8 cellular contexts compared by ENCODE assay signal in the genomic region with DNA sequence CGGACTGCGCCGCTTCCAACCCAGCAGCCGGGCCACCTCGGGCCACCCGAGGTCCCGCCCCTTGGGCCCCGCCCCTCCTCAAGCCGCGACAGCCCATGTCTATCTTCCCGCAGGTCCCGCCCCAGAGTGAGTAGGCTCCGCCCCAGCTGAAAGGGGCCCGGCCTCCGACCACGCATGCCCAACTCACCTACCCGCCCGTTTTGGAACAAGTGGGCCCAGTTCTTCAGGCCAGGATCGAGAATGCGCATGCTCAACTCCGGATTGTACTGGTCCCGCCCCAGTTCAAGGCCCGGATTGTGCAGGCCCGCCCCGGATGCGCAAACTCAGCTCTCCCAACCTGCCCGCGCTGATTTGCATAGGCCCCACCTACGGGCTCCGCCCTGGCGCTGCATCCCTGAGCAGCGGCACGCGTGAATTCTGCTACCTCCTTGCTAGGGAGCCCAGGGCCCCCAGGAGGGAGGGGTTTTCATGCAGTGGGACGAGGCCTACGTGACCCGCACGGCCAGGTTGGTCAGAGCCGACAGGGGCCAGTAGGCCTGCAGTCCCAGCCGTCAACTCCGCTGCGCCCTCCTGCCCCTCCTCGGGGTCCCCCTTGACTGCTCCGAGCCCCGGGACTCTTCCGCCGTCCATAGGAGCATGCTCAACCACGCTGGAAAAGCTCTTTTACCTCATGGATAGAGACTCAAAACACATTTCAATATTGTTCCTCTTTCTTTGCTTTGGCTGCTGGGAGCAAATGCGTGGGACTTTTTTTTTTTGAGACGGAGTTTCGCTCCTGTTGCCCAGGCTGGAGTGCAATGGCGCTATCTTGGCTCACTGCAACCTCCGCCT. TPM values are rescaled to one million over a fixed set of nuclear protein-coding genes. Genes with fewer than 3 reads are reported as not detected.
DNase-seq lines count a peak whose midpoint lies in the region; ATAC-seq and TF ChIP-seq lines count a peak whose summit lies in the region.

A gene (minus strand): TSS at position 8 of the 831 bp plus-strand sequence. CDS start 26 bp downstream, outside the sequence.

- peak within 1 kb of the TSS; percentile 55 for H3K9ac ChIP-seq in DND-41 (ENCODE audit: low read depth, low read length)
- H3K9ac ChIP-seq in KMS-11, result peak within 1 kb of the TSS; percentile 10; the same call in 1 of the 2 replicates

- peak within 1 kb of the TSS; percentile 96 for H2AFZ ChIP-seq in DND-41 (ENCODE audit: low read depth, low read length)
- H2AFZ ChIP-seq in KMS-11 (ENCODE audit: low read depth), result peak within 1 kb of the TSS; percentile 82

- H3K36me3 ChIP-seq in DND-41 (ENCODE audit: insufficient read depth, low read length), result no peaks in the 10 kb centered on the region; the same call in 1 of the 2 replicates
- H3K36me3 ChIP-seq in KMS-11 (ENCODE audit: insufficient read depth), result no peaks in the 10 kb centered on the region
- no peaks in the 10 kb centered on the region for H3K36me3 ChIP-seq in Peyer's patch
- H3K36me3 ChIP-seq in esophagus muscularis mucosa, result no peaks in the 10 kb centered on the region
- H3K36me3 ChIP-seq in muscle layer of duodenum (ENCODE audit: control insufficient read depth in 1 of 2, insufficient read depth in 2 of 2, low read length in 2 of 2), result no peaks in the 10 kb centered on the region

- no peak for TF ChIP-seq EP300 in esophagus muscularis mucosa (IDR thresholded peaks at IDR 0.05)

- under 1% methylated on average over 28 of the region's 53 CpGs for WGBS in esophagus muscularis mucosa

- H3K9me3 Mint-ChIP-seq in activated T-cell treated with anti-CD3 and anti-CD28 coated beads, Interleukin-2, amount 50 U/mL, for 72 hours, result no peaks in the 10 kb centered on the region

- no peaks in the 10 kb centered on the region for H3K79me2 ChIP-seq in DND-41 (ENCODE audit: insufficient read depth, low read length)
- H3K79me2 ChIP-seq in KMS-11 (ENCODE audit: insufficient read depth, low read depth), result no peaks in the 10 kb centered on the region

- peaks cover 39% of the 10 kb centered on the region for H3K4me1 ChIP-seq in DND-41 (ENCODE audit: insufficient read depth, low read length)
- H3K4me1 ChIP-seq in KMS-11 (ENCODE audit: low read depth, poor library complexity, severe bottlenecking), result peaks cover 3% of the 10 kb centered on the region
- H3K4me1 ChIP-seq in Peyer's patch, result peaks cover 5 to 54% (median 11%) of the 10 kb centered on the region in 4 donors
- H3K4me1 ChIP-seq in esophagus muscularis mucosa, result peaks cover 42 to 57% (median 54%) of the 10 kb centered on the region in 4 donors
- peaks cover 12 to 42% of the 10 kb centered on the region in 2 donors for H3K4me1 ChIP-seq in muscle layer of duodenum (ENCODE audit: control insufficient read depth in 1 of 2, insufficient read depth in 2 of 2, low read length in 2 of 2)

- H3K4me2 ChIP-seq in DND-41 (ENCODE audit: insufficient read depth, low read length) (peak within 1 kb of the TSS; percentile 97), KMS-11 (peak within 1 kb of the TSS; percentile 76)

- peak within 1 kb of the TSS; percentile 7 for H3K27ac Mint-ChIP-seq in activated T-cell treated with anti-CD3 and anti-CD28 coated beads, Interleukin-2, amount 50 U/mL, for 72 hours

- H3K9me3 ChIP-seq in DND-41 (ENCODE audit: insufficient read depth, low read length, severe bottlenecking) (no peaks in the 10 kb centered on the region), Peyer's patch (no peaks in the 10 kb centered on the region), esophagus muscularis mucosa (no peaks in the 10 kb centered on the region), muscle layer of duodenum (ENCODE audit: control insufficient read depth in 1 of 2, low read length in 2 of 2) (no peaks in the 10 kb centered on the region)

- ATAC-seq in DND-41 (ENCODE audit: insufficient read depth, low read depth) (peak; percentile 92), GM21786 (IDR thresholded peaks at IDR 0.05; ENCODE audit: unreplicated experiment) (peak; percentile 77)
- ATAC-seq in activated T-cell treated with anti-CD3 and anti-CD28 coated beads, Interleukin-2, amount 50 U/mL, for 72 hours (replicated peaks in 1 of 2), result peak; percentile 91 to 92

- peaks cover 0 to 1% of the 10 kb centered on the region in 2 donors for H3K36me3 Mint-ChIP-seq in activated T-cell treated with anti-CD3 and anti-CD28 coated beads, Interleukin-2, amount 50 U/mL, for 72 hours (ENCODE audit: insufficient read depth in 2 of 2)

- H4K20me1 ChIP-seq in DND-41 (ENCODE audit: insufficient read depth, low read length) (no peaks in the 10 kb centered on the region; the same call in 1 of the 2 replicates), KMS-11 (ENCODE audit: insufficient read depth) (no peaks in the 10 kb centered on the region)

- H3K27ac ChIP-seq in DND-41 (ENCODE audit: low read length) (peak within 1 kb of the TSS; percentile 46), KMS-11 (peak within 1 kb of the TSS; percentile 32; the same call in 1 of the 2 replicates), Peyer's patch (peak within 1 kb of the TSS; percentile 53 to 86 (median 72)), esophagus muscularis mucosa (replicated peaks in 1 of 4) (peak within 1 kb of the TSS; percentile 70 to 79 (median 76)), muscle layer of duodenum (ENCODE audit: low read length) (peak within 1 kb of the TSS; percentile 62)

- no peak for TF ChIP-seq CTCF in DND-41 (IDR thresholded peaks at IDR 0.05; ENCODE audit: borderline replicate concordance, extremely low read depth, low read length, poor library complexity, severe bottlenecking)
- no peak for TF ChIP-seq CTCF in KMS-11 (conservative IDR thresholded peaks at IDR 0.05; ENCODE audit: low read depth, low read length)
- peak in 1 of 6 experiments; percentile 20 for TF ChIP-seq CTCF in Peyer's patch (IDR thresholded peaks at IDR 0.05)
- TF ChIP-seq CTCF in esophagus muscularis mucosa (IDR thresholded peaks at IDR 0.05), result peak in 1 of 3 experiments; percentile 30

- DNase-seq in DND-41 (peak; percentile 99), Peyer's patch (peak; percentile 98 to 100 (median 100)), esophagus muscularis mucosa (ENCODE audit: extremely low spot score) (peak; percentile 100)
- DNase-seq in activated T-cell treated with anti-CD3 and anti-CD28 coated beads, Interleukin-2, amount 50 U/mL, for 72 hours, result peak; percentile 99 to 100
- DNase-seq in stimulated activated CD8-positive, alpha-beta memory T cell treated with anti-CD3 and anti-CD28 coated beads, Interleukin-7, amount 100 ng/mL, for 24 hours (ENCODE audit: low read depth), result peak; percentile 98

- H3K4me3 Mint-ChIP-seq in activated T-cell treated with anti-CD3 and anti-CD28 coated beads, Interleukin-2, amount 50 U/mL, for 72 hours, result peak within 1 kb of the TSS; percentile 87 to 97

- TF ChIP-seq POLR2A in Peyer's patch (IDR thresholded peaks at IDR 0.05), result no peak
- no peak for TF ChIP-seq POLR2A in esophagus muscularis mucosa (IDR thresholded peaks at IDR 0.05; ENCODE audit: low read depth)

- H3K27me3 Mint-ChIP-seq in activated T-cell treated with anti-CD3 and anti-CD28 coated beads, Interleukin-2, amount 50 U/mL, for 72 hours (ENCODE audit: low read depth), result peaks cover 9% of the 10 kb centered on the region

- H3K27me3 ChIP-seq in DND-41 (ENCODE audit: insufficient read depth, low read length, poor library complexity) (no peaks in the 10 kb centered on the region), KMS-11 (ENCODE audit: insufficient read depth, low read depth) (no peaks in the 10 kb centered on the region), Peyer's patch (no peaks in the 10 kb centered on the region), esophagus muscularis mucosa (no peaks in the 10 kb centered on the region), muscle layer of duodenum (ENCODE audit: low read depth, low read length) (no peaks in the 10 kb centered on the region)

- intact Hi-C loops in esophagus muscularis mucosa (cut with DNase I), result no loop called here

- H3K4me1 Mint-ChIP-seq in activated T-cell treated with anti-CD3 and anti-CD28 coated beads, Interleukin-2, amount 50 U/mL, for 72 hours (ENCODE audit: low read depth), result peaks cover 38% of the 10 kb centered on the region

- H3K4me3 ChIP-seq in DND-41 (ENCODE audit: low read depth in 1 of 2, low read length in 2 of 2) (peak within 1 kb of the TSS; percentile 27 to 68; a peak in 3 of 4 replicates), KMS-11 (IDR thresholded peaks at IDR 0.05; ENCODE audit: insufficient read depth, low read depth, low read length) (peak within 1 kb of the TSS; percentile 77), Peyer's patch (peak within 1 kb of the TSS; percentile 53 to 69 (median 62)), esophagus muscularis mucosa (peak within 1 kb of the TSS; percentile 58 to 75 (median 64)), muscle layer of duodenum (ENCODE audit: low read depth in 1 of 2, low read length in 2 of 2) (peak within 1 kb of the TSS; percentile 74 to 86)

RNA-seq across cellular contexts. Expression of the gene that starts here (rescaled TPM):
- total RNA-seq in Peyer's patch (100 to 1,000 TPM in 1 of 4 donors, 10 to 100 TPM in 3; 14.0 to 131 (median 74.5) TPM), esophagus muscularis mucosa (1 to 10 TPM; 1.8 to 2.9 (median 1.9) TPM)
- 10 to 100 TPM in 1 of 2 donors, 1 to 10 TPM in 1; 8.5 to 18.0 TPM for total RNA-seq in activated T-cell treated with anti-CD3 and anti-CD28 coated beads, Interleukin-2, amount 50 U/mL, for 72 hours

Comparison
In these comparisons a context has a peak if more than half of its experiments do, and no peak if none do; other contexts are left out.
1. Peak in every context shown above with its lines: DNase-seq, ATAC-seq, H3K4me3 ChIP-seq and H3K27ac ChIP-seq.